Comparison of ENCODE assay signal across 35 cellular contexts in genomic region chr1:54848134-54848948, GRCh38. TPM values are rescaled to one million over a fixed set of nuclear protein-coding genes. Genes with fewer than 3 reads are reported as not detected.
DNase-seq lines count a peak whose midpoint lies in the region; ATAC-seq and TF ChIP-seq lines count a peak whose summit lies in the region.
"Had no signal": no experiment of that assay in that cellular context is flagged by ENCODE, and none has a peak within 500 bp of the region (broad histone marks: within the 10 kb centered on the region; RNA-seq: fewer than 3 reads in every experiment).

No MANE protein-coding gene starts in this region.

- H3K79me2 ChIP-seq in GM23248 (ENCODE audit: insufficient read depth): no peaks in the 10 kb centered on the region

- POLR2A ChIA-PET in RWPE1 (lab: Yijun Ruan, JAX; ENCODE audit: low non-redundant PET): no interaction called here

- H3K9me3 ChIP-seq in heart right ventricle: peaks cover 0 to 4% (median 0%) of the 10 kb centered on the region in 11 donors
- no peaks in the 10 kb centered on the region for H3K9me3 ChIP-seq in esophagus squamous epithelium
- H3K9me3 ChIP-seq in upper lobe of right lung: no peaks in the 10 kb centered on the region
- H3K9me3 ChIP-seq in GM23248 (ENCODE audit: low read depth): no peaks in the 10 kb centered on the region
- H3K9me3 ChIP-seq: BLaER1, colonic mucosa, left ventricle myocardium inferior, neutrophil, prostate gland, sigmoid colon, upper lobe of left lung had no signal

- H3K9ac ChIP-seq in GM23248: no peak overlapping the region
- H3K9ac ChIP-seq: BLaER1 had no signal

- in situ Hi-C loops in GM23248 (cut with MboI): no loop called here

- DNase-seq in cardiac septum (ENCODE audit: low spot score) (peak; percentile 57), heart right ventricle (no peak), RWPE1 (ENCODE audit: low spot score) (no peak), esophagus squamous epithelium (lab: John Stamatoyannopoulos, UW) (no peak), upper lobe of right lung (peak; percentile 18), GM23248 (no peak), DMS114 treated with DMSO at 0.1 percent for 48 hours (lab: John Stamatoyannopoulos, UW; ENCODE audit: unreplicated experiment) (no peak)
- DNase-seq: activated CD4-positive, alpha-beta T cell treated with anti-CD3 and anti-CD28 coated beads for 4 hours; activated naive CD4-positive, alpha-beta T cell treated with Interleukin-2 at 50 U/mL for 16 hours; activated T-cell treated with anti-CD3 and anti-CD28 coated beads, Interleukin-2, amount 50 U/mL, for 72 hours; amniotic stem cell; colonic mucosa; DMS79 treated with DMSO at 0.1 percent for 48 hours; effector CD8-positive, alpha-beta T cell; foreskin melanocyte; KG1; left ventricle myocardium inferior; MM.1S; NCI-H1436 treated with DMSO at 0.1 percent for 48 hours; NCI-H2107; SIG-M5; sigmoid colon; stimulated activated CD4-positive, alpha-beta T cell treated with anti-CD3 and anti-CD28 coated beads, Interleukin-4, amount 100 ng/mL, for 24 hours; substantia nigra had no signal

- H4K20me1 ChIP-seq in GM23248 (ENCODE audit: insufficient read depth): no peaks in the 10 kb centered on the region
- H4K20me1 ChIP-seq: BLaER1 had no signal

- no peak overlapping the region for H3K4me2 ChIP-seq in GM23248 (ENCODE audit: unreplicated experiment)
- H3K4me2 ChIP-seq: BLaER1 had no signal

- H2AFZ ChIP-seq in GM23248: no peak overlapping the region

- TF ChIP-seq POLR2A in esophagus squamous epithelium (IDR thresholded peaks at IDR 0.05): no peak

- H3K27ac ChIP-seq in heart right ventricle: no peak overlapping the region
- peak overlapping the region; percentile 41 for H3K27ac ChIP-seq in RWPE1
- peak overlapping the region in 3 of 4 donors; percentile 4 to 72 (median 7) for H3K27ac ChIP-seq in esophagus squamous epithelium
- H3K27ac ChIP-seq in upper lobe of right lung: no peak overlapping the region
- no peak overlapping the region for H3K27ac ChIP-seq in GM23248
- H3K27ac ChIP-seq: BLaER1, colonic mucosa, left ventricle myocardium inferior, neutrophil, prostate gland, sigmoid colon, upper lobe of left lung had no signal

- H3K36me3 ChIP-seq in heart right ventricle (peaks cover 0 to 31% (median 0%) of the 10 kb centered on the region in 9 donors), esophagus squamous epithelium (peaks cover 6 to 75% (median 19%) of the 10 kb centered on the region in 3 donors), upper lobe of right lung (peaks cover 29% of the 10 kb centered on the region), GM23248 (ENCODE audit: low read depth) (no peaks in the 10 kb centered on the region; the same call in none of the 2 replicates)
- H3K36me3 ChIP-seq: BLaER1, neutrophil, prostate gland had no signal

- intact Hi-C loops in cardiac septum (cut with DNase I): no loop called here
- intact Hi-C loops in heart right ventricle (cut with DNase I): no loop called here
- intact Hi-C loops in esophagus squamous epithelium (cut with DNase I): no loop called here
- intact Hi-C loops in upper lobe of right lung (cut with DNase I): no loop called here

- ATAC-seq in heart right ventricle: no peak
- no peak for ATAC-seq in upper lobe of right lung
- ATAC-seq in HG03196 (IDR thresholded peaks at IDR 0.05; ENCODE audit: unreplicated experiment): no peak
- ATAC-seq: activated T-cell treated with anti-CD3 and anti-CD28 coated beads, Interleukin-2, amount 50 U/mL, for 72 hours; esophagus mucosa; Panc1; stimulated activated memory B cell treated with anti-CD40 and anti-IgM and Interleukin-4, amounts not matched to agents 10 μg/mL and 1 μg/mL and 100 μg/mL, for 72 hours had no signal

- peaks cover 0 to 8% (median 0%) of the 10 kb centered on the region in 9 donors for H3K4me1 ChIP-seq in heart right ventricle
- peaks cover 9 to 60% (median 12%) of the 10 kb centered on the region in 3 donors for H3K4me1 ChIP-seq in esophagus squamous epithelium
- no peaks in the 10 kb centered on the region for H3K4me1 ChIP-seq in upper lobe of right lung
- peaks cover 24% of the 10 kb centered on the region for H3K4me1 ChIP-seq in GM23248 (ENCODE audit: insufficient read depth)
- H3K4me1 ChIP-seq: BLaER1, colonic mucosa, prostate gland, sigmoid colon, upper lobe of left lung had no signal

- peaks cover 29% of the 10 kb centered on the region for H3F3A ChIP-seq in GM23248 (ENCODE audit: insufficient read depth)

- no peaks in the 10 kb centered on the region for H3K9me2 ChIP-seq in GM23248 (ENCODE audit: insufficient read depth)

- CTCF ChIA-PET in RWPE1 (lab: Yijun Ruan, JAX): interaction anchor here (2.0 kb wide), 1 partner anchor 174 kb away, joined by 7 read pairs; no protein-coding TSS in a partner anchor

- no peaks in the 10 kb centered on the region for H3K27me3 ChIP-seq in heart right ventricle
- no peaks in the 10 kb centered on the region for H3K27me3 ChIP-seq in esophagus squamous epithelium
- H3K27me3 ChIP-seq in upper lobe of right lung: no peaks in the 10 kb centered on the region
- H3K27me3 ChIP-seq in GM23248 (replicated peaks; ENCODE audit: insufficient read depth): no peaks in the 10 kb centered on the region
- H3K27me3 ChIP-seq: BLaER1, colonic mucosa, neutrophil, sigmoid colon, upper lobe of left lung had no signal

- no peak for TF ChIP-seq CTCF in heart right ventricle (IDR thresholded peaks at IDR 0.05)
- no peak for TF ChIP-seq CTCF in RWPE1 (conservative IDR thresholded peaks at IDR 0.05; ENCODE audit: low read depth)
- TF ChIP-seq CTCF in esophagus squamous epithelium (IDR thresholded peaks at IDR 0.05): peak in 1 of 6 experiments; percentile 20
- no peak for TF ChIP-seq CTCF in upper lobe of right lung (IDR thresholded peaks at IDR 0.05)

- H3K4me3 ChIP-seq in heart right ventricle: no peak overlapping the region
- no peak overlapping the region for H3K4me3 ChIP-seq in esophagus squamous epithelium
- no peak overlapping the region for H3K4me3 ChIP-seq in upper lobe of right lung
- no peak overlapping the region for H3K4me3 ChIP-seq in GM23248
- H3K4me3 ChIP-seq: BLaER1, colonic mucosa, left ventricle myocardium inferior, prostate gland, sigmoid colon, upper lobe of left lung had no signal

- 89 to 90% methylated on average over 7 of the region's 7 CpGs for WGBS in heart right ventricle, 2 donors
- 85 to 92% methylated on average over 5 of the region's 7 CpGs for WGBS in esophagus squamous epithelium, 2 donors
- WGBS in GM23248 (ENCODE audit: low coverage in 1 of 2, low lambda C conversion rate in 2 of 2, missing lambda C conversion rate in 2 of 2), 2 experiments: 97 to 99% methylated on average over 7 of the region's 7 CpGs

RNA-seq across cellular contexts. Expression of gene DHCR24, which starts 38.7 kb away (rescaled TPM):
- total RNA-seq in cardiac septum: 40.3 TPM
- total RNA-seq in heart right ventricle: 10 to 100 TPM; 12.6 to 36.0 (median 15.0) TPM
- 10 to 100 TPM in 1 of 2 donors, 1 to 10 TPM in 1; 3.3 to 70.6 TPM for polyA plus RNA-seq in heart right ventricle
- 100 to 1,000 TPM; 285 to 499 (median 340) TPM for total RNA-seq in esophagus squamous epithelium
- total RNA-seq in upper lobe of right lung: 749 TPM
- 40.7 and 63.4 TPM in 2 replicates for total RNA-seq in GM23248 (2014; rRNA removed; shearing (Covaris generic))
- polyA plus RNA-seq in GM23248 (2016; fragmentation: Nextera tagmentation; extraction: Ambion mirVana): 42.5 and 44.1 TPM in 2 replicates

RNA-seq across cellular contexts. Expression of gene TTC22, which starts 47.2 kb away (rescaled TPM):
- total RNA-seq in cardiac septum (0.08 TPM), heart right ventricle (1 to 10 TPM in 1 of 10 donors, under 1 TPM in 4, not detected in 5; 0.13 to 1.0 (median 0.17) TPM), esophagus squamous epithelium (100 to 1,000 TPM in 3 of 4 donors, 10 to 100 TPM in 1; 73.4 to 323 (median 141) TPM), upper lobe of right lung (7.1 TPM)
- polyA plus RNA-seq in heart right ventricle (under 1 TPM; 0.06 to 0.15 TPM), GM23248 (2016; fragmentation: Nextera tagmentation; extraction: Ambion mirVana) (not detected in 2 replicates)
- total RNA-seq in GM23248 (2014; rRNA removed; shearing (Covaris generic)): not detected in 2 replicates
- total RNA-seq: H4, HT1080, NCI-H460 had no signal

Comparison
In these comparisons a context has a peak if more than half of its experiments do, and no peak if none do; other contexts are left out.
1. DNase-seq: peak in cardiac septum (single experiment) and upper lobe of right lung (single experiment); none in heart right ventricle (0 of 2), RWPE1 (single experiment), esophagus squamous epithelium (single experiment), GM23248 (single experiment) and DMS114 treated with DMSO at 0.1 percent for 48 hours (single experiment).
2. H3K27ac ChIP-seq: peak in RWPE1 (single experiment) and esophagus squamous epithelium (3 of 4); none in heart right ventricle (0 of 10), upper lobe of right lung (single experiment) and GM23248 (single experiment).